In the genomic region with DNA sequence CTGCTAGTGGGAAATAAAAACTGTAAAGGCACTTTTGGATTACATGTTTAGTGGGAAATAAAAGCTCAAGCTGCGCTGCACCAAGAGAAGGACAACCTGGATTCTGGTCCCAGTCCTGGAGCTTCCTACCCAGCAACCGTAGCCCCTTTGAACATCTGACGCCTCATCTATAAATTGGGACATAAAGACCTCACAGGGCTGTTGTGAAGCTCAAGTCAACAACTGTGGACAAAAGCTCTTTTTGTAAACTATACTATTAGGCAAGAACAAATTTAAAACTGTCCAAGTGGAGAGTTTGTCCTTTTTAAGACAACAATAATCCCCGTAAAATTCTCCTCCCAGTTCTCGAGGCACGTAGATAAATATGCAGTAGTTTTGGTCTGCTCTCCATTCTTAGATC, we compare ENCODE assay signal across 30 cellular contexts.
"Had no signal": no experiment of that assay in that cellular context is flagged by ENCODE, and none has a peak within 500 bp of the region (broad histone marks: within the 10 kb centered on the region; RNA-seq: fewer than 3 reads in every experiment).

No MANE protein-coding gene starts in this region.

- ATAC-seq: esophagus mucosa; gastroesophageal sphincter; heart left ventricle; left cardiac atrium; left lung; mucosa of descending colon; natural killer cell treated with Interleukin-12 subunit alpha and Interleukin-12 subunit beta and Interleukin-15 and Interleukin-18, amount 100 ng/mL, for 72 hours; stimulated activated memory B cell treated with anti-CD40 and anti-IgM and Interleukin-4, amounts not matched to agents 10 μg/mL and 1 μg/mL and 100 μg/mL, for 72 hours; stimulated activated naive CD8-positive, alpha-beta T cell treated with anti-CD3 and anti-CD28 coated beads, Interleukin-15, Interleukin-2, amounts not matched to agents 100 U/mL and 50 U/mL, for 24 hours had no signal

- DNase-seq: dorsolateral prefrontal cortex; effector CD4-positive, alpha-beta T cell; heart left ventricle; hippocampal formation; left cardiac atrium; left lung; mesenchymal stem cell; mucosa of descending colon; naive B cell; sigmoid colon; spleen; stimulated activated CD4-positive, alpha-beta T cell treated with anti-CD3 and anti-CD28 coated beads, Interleukin-4, amount 100 ng/mL, for 4 hours; stimulated activated naive CD8-positive, alpha-beta T cell treated with anti-CD3 and anti-CD28 coated beads, Interleukin-15, Interleukin-2, amounts not matched to agents 100 U/mL and 50 U/mL, for 24 hours; substantia nigra; upper lobe of left lung; uterus had no signal

- H3K9me3 Mint-ChIP-seq: mesothelial cell of epicardium; natural killer cell treated with Interleukin-12 subunit alpha and Interleukin-12 subunit beta and Interleukin-15 and Interleukin-18, amount 100 ng/mL, for 72 hours; neural crest cell had no signal

- H3K9ac ChIP-seq: parathyroid adenoma had no signal

- H3K4me1 ChIP-seq: gastroesophageal sphincter, left lung, parathyroid adenoma, right atrium auricular region, sigmoid colon, spleen, tibial nerve, upper lobe of left lung, uterus had no signal

- H3K36me3 Mint-ChIP-seq: mesothelial cell of epicardium; natural killer cell treated with Interleukin-12 subunit alpha and Interleukin-12 subunit beta and Interleukin-15 and Interleukin-18, amount 100 ng/mL, for 72 hours; stimulated activated memory B cell treated with anti-CD40 and anti-IgM and Interleukin-4, amounts not matched to agents 10 μg/mL and 1 μg/mL and 100 μg/mL, for 72 hours had no signal

- FAIRE-seq: colon, islet of Langerhans had no signal

- H3K4me1 Mint-ChIP-seq: neural crest cell had no signal

- H3K27me3 Mint-ChIP-seq: naive B cell; natural killer cell treated with Interleukin-12 subunit alpha and Interleukin-12 subunit beta and Interleukin-15 and Interleukin-18, amount 100 ng/mL, for 72 hours; progenitor cell of endocrine pancreas; stimulated activated memory B cell treated with anti-CD40 and anti-IgM and Interleukin-4, amounts not matched to agents 10 μg/mL and 1 μg/mL and 100 μg/mL, for 72 hours had no signal

- H3K36me3 ChIP-seq: gastroesophageal sphincter, heart left ventricle, left lung, right atrium auricular region, sigmoid colon, spleen, thoracic aorta, tibial nerve, upper lobe of left lung, uterus had no signal

- H3K9me3 ChIP-seq: gastroesophageal sphincter, heart left ventricle, left lung, mucosa of descending colon, right atrium auricular region, sigmoid colon, spleen, thoracic aorta, tibial nerve, upper lobe of left lung, uterus had no signal

- H3K27me3 ChIP-seq: dorsolateral prefrontal cortex, gastroesophageal sphincter, heart left ventricle, left lung, right atrium auricular region, sigmoid colon, spleen, tibial nerve, upper lobe of left lung, uterus had no signal

- H3K4me3 Mint-ChIP-seq: mesothelial cell of epicardium; naive B cell; natural killer cell treated with Interleukin-12 subunit alpha and Interleukin-12 subunit beta and Interleukin-15 and Interleukin-18, amount 100 ng/mL, for 72 hours; neural crest cell; stimulated activated memory B cell treated with anti-CD40 and anti-IgM and Interleukin-4, amounts not matched to agents 10 μg/mL and 1 μg/mL and 100 μg/mL, for 72 hours had no signal

- H3K79me2 ChIP-seq: parathyroid adenoma had no signal

- H3K4me3 ChIP-seq: dorsolateral prefrontal cortex, gastroesophageal sphincter, heart left ventricle, left lung, mucosa of descending colon, right atrium auricular region, sigmoid colon, spleen, thoracic aorta, tibial nerve, upper lobe of left lung, uterus had no signal

- H3K27ac Mint-ChIP-seq: mesothelial cell of epicardium; natural killer cell treated with Interleukin-12 subunit alpha and Interleukin-12 subunit beta and Interleukin-15 and Interleukin-18, amount 100 ng/mL, for 72 hours; progenitor cell of endocrine pancreas; stimulated activated memory B cell treated with anti-CD40 and anti-IgM and Interleukin-4, amounts not matched to agents 10 μg/mL and 1 μg/mL and 100 μg/mL, for 72 hours had no signal

- H3K27ac ChIP-seq: dorsolateral prefrontal cortex, epithelial cell of prostate, gastroesophageal sphincter, heart left ventricle, left lung, parathyroid adenoma, right atrium auricular region, sigmoid colon, spleen, thoracic aorta, tibial nerve, upper lobe of left lung, uterus had no signal

- H2AFZ ChIP-seq: parathyroid adenoma had no signal
